In the genomic region with DNA sequence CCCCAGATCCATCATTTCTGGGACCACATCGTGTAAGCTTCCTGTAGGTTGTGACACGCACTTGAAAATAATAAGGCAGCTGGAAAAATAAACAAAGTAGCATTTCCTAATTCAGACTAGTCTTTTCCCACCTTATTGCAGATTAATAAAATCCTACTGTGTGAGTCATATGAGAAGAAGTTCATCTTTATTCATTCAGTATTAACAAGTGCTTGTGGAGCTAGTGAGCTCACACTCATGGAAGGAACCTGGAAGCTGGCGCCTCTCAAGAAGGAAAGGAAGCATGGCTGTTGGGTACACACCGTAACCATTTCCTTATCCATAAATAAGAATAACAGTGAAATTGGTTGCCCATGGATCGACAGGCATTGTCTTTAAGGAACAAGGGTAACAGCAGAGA, we compare ENCODE assay signal across 2 cellular contexts.
A peak's percentile ranks its signal among the peaks of the same experiment; 100 is the strongest.
TF ChIP-seq lines count a peak whose summit lies in the region.

No MANE protein-coding gene starts in this region.

TF ChIP-seq in HEK293, 187 proteins besides CTCF, POLR2A, EP300 and RAD21:
- TF ChIP-seq SCRT2 (tag by site-specific recombination; IDR thresholded peaks at IDR 0.05) = peak; percentile 70
- TF ChIP-seq SETDB1 (IDR thresholded peaks at IDR 0.05; ENCODE audit: insufficient read length, low read length) = no peak
- no peak for TF ChIP-seq ZNF513 (tag by site-specific recombination; IDR thresholded peaks at IDR 0.05)

TF ChIP-seq in endothelial cell of umbilical vein, 7 proteins besides CTCF, POLR2A, EP300 and RAD21:
- TF ChIP-seq JUN (IDR thresholded peaks at IDR 0.05; ENCODE audit: borderline replicate concordance, insufficient read depth, insufficient read length, low read depth) = no peak
- TF ChIP-seq GATA2 (IDR thresholded peaks at IDR 0.05; ENCODE audit: insufficient read depth, insufficient read length, low read depth, low read length) = peak; percentile 23
